21 cellular contexts compared by ENCODE assay signal in genomic region chr3:169278092-169278491, GRCh38.
"Had no signal": no experiment of that assay in that cellular context is flagged by ENCODE, and none has a peak within 500 bp of the region (broad histone marks: within the 10 kb centered on the region; RNA-seq: fewer than 3 reads in every experiment).

No MANE protein-coding gene starts in this region.

- FAIRE-seq: pancreas had no signal

- H3K4me1 ChIP-seq: foreskin keratinocyte, suprapubic skin, uterus had no signal

- H3K36me3 Mint-ChIP-seq: immature natural killer cell, naive B cell had no signal

- H3K4me1 Mint-ChIP-seq: immature natural killer cell, naive B cell, nephron had no signal

- DNase-seq: effector memory CD8-positive, alpha-beta T cell; immature natural killer cell; left colon; mesendoderm; naive B cell; occipital lobe; pancreas; right cardiac atrium; stimulated activated CD4-positive, alpha-beta T cell treated with anti-CD3 and anti-CD28 coated beads, Interleukin-2, amount 100 ng/mL, for 48 hours; stimulated activated naive CD4-positive, alpha-beta T cell treated with Interleukin-2 at 50 U/mL for 16 hours; tibial artery; upper lobe of left lung; uterus had no signal

- H3K4me2 ChIP-seq: smooth muscle cell had no signal

- H3K9me3 ChIP-seq: esophagus muscularis mucosa, pancreas, suprapubic skin, tibial artery, upper lobe of left lung, uterus had no signal

- H3K9me3 Mint-ChIP-seq: dendritic cell treated with granulocyte-macrophage colony-stimulating factor and Interleukin-4, amounts not matched to agents 40 ng/mL and 50 ng/mL, for 4 days; nephron had no signal

- H3K27ac Mint-ChIP-seq: dendritic cell treated with granulocyte-macrophage colony-stimulating factor and Interleukin-4, amounts not matched to agents 40 ng/mL and 50 ng/mL, for 4 days; effector memory CD8-positive, alpha-beta T cell; immature natural killer cell; naive B cell had no signal

- H3K4me3 Mint-ChIP-seq: dendritic cell treated with granulocyte-macrophage colony-stimulating factor and Interleukin-4, amounts not matched to agents 40 ng/mL and 50 ng/mL, for 4 days; effector memory CD8-positive, alpha-beta T cell; immature natural killer cell; naive B cell; nephron had no signal

- H3K36me3 ChIP-seq: esophagus muscularis mucosa, pancreas, suprapubic skin, tibial artery, upper lobe of left lung, uterus had no signal

- H3K27me3 ChIP-seq: esophagus muscularis mucosa, pancreas, suprapubic skin, tibial artery, upper lobe of left lung, uterus had no signal

- H3K27me3 Mint-ChIP-seq: dendritic cell treated with granulocyte-macrophage colony-stimulating factor and Interleukin-4, amounts not matched to agents 40 ng/mL and 50 ng/mL, for 4 days; effector memory CD8-positive, alpha-beta T cell; progenitor cell of endocrine pancreas had no signal

- H3K27ac ChIP-seq: epithelial cell of prostate, esophagus muscularis mucosa, foreskin keratinocyte, suprapubic skin, tibial artery, upper lobe of left lung, uterus had no signal

- H3K4me3 ChIP-seq: esophagus muscularis mucosa, pancreas, smooth muscle cell, suprapubic skin, tibial artery, upper lobe of left lung, uterus had no signal
